In the genomic region with DNA sequence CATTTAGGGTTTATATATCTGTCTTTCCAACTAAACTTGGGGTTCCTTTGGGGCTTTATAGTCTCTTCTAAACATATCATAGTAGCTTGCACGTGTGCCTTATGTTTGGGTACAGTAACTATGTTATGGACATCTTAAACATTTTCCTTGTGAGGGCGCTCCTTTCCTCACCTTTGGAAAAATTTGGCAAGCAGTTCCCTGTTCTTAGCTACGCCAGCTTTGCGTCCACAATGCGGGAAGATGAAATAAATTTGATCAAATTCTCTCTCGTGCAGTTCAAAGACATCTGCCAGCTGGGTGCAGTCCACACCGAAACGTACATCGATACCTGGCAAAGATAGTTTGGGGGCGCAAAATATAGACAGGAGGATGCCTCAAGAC, we compare ENCODE assay signal across 6 cellular contexts. TPM values are rescaled to one million over a fixed set of nuclear protein-coding genes. Genes with fewer than 3 reads are reported as not detected.
DNase-seq lines count a peak whose midpoint lies in the region; ATAC-seq, FAIRE-seq and TF ChIP-seq lines count a peak whose summit lies in the region.

No MANE protein-coding gene starts in this region.

- no peaks in the 10 kb centered on the region for H3K27me3 Mint-ChIP-seq in natural killer cell (ENCODE audit: low read depth in 2 of 2)

- intact Hi-C loops in GM12878 (cut with micrococcal nuclease; ENCODE audit: unreplicated experiment) = loop anchor here (2.0 to 10.0 kb wide), 4 partner anchors 48 to 346 kb away; a partner anchor contains a TSS
- intact Hi-C loops in natural killer cell (cut with micrococcal nuclease) = loop anchor here (2.0 kb wide), 1 partner anchor 112 kb away; a partner anchor contains a TSS

- TF ChIP-seq CTCF in GM12864 (IDR thresholded peaks at IDR 0.05; ENCODE audit: low read depth, low read length, missing control alignments) = no peak
- no peak for TF ChIP-seq CTCF in GM12878 (IDR thresholded peaks at IDR 0.05 in 2 of 3, conservative IDR thresholded peaks at IDR 0.05 in 1 of 3; ENCODE audit: control insufficient read depth in 2 of 3, extremely low read depth in 1 of 3, insufficient read depth in 1 of 3, low read depth in 3 of 3, low read length in 3 of 3)
- TF ChIP-seq CTCF in natural killer cell (IDR thresholded peaks at IDR 0.05) = no peak

- no peak for TF ChIP-seq EP300 in GM12878 (IDR thresholded peaks at IDR 0.05; ENCODE audit: borderline replicate concordance in 1 of 2, control insufficient read depth in 1 of 2, low read depth in 2 of 2, low read length in 2 of 2)

- TF ChIP-seq RAD21 in GM12878 (IDR thresholded peaks at IDR 0.05; ENCODE audit: insufficient read depth, low read depth, low read length) = no peak

- H3K4me3 Mint-ChIP-seq in natural killer cell = peak overlapping the region; percentile 99

- peaks cover 12% of the 10 kb centered on the region for H3K79me2 ChIP-seq in GM12878 (ENCODE audit: control insufficient read depth, insufficient read depth, low read length)

- CTCF ChIA-PET in GM12878 (lab: Yijun Ruan, JAX) = interaction anchor here (0.7 to 2.6 kb wide), 5 partner anchors 8 to 401 kb away, joined by 3 to 11 read pairs (median 4); no protein-coding TSS in a partner anchor

- no peaks in the 10 kb centered on the region for H3K4me1 ChIP-seq in GM12878 (ENCODE audit: control insufficient read depth, insufficient read depth, low read length)

- POLR2A ChIA-PET in GM12878 (lab: Charles Lee) = interaction anchor here (1.0 to 1.1 kb wide), 2 partner anchors 47 to 49 kb away, joined by 3 read pairs; no protein-coding TSS in a partner anchor

- H3K4me3 ChIP-seq in GM12864 (ENCODE audit: low read depth, low read length) = peak overlapping the region; percentile 63
- H3K4me3 ChIP-seq in GM12878 = peak overlapping the region; percentile 94

- no TSS peak for BruUV-seq in GM12878 (replicated peaks; lab: Mats Ljungman, UMichigan)

- H3K4me2 ChIP-seq in GM12878 (ENCODE audit: control insufficient read depth, insufficient read depth) = peak overlapping the region; percentile 81

- peak; percentile 18 for ATAC-seq in HG03135 (IDR thresholded peaks at IDR 0.05; ENCODE audit: unreplicated experiment)
- ATAC-seq in GM12878 = peak; percentile 29
- ATAC-seq in natural killer cell = peak in 1 of 3 donors; percentile 0

- H3K36me3 Mint-ChIP-seq in natural killer cell = no peaks in the 10 kb centered on the region

- no peaks in the 10 kb centered on the region; a peak in 1 of 4 replicates for H3K36me3 ChIP-seq in GM12878 (ENCODE audit: control insufficient read depth in 2 of 2, insufficient read depth in 2 of 2, low read length in 1 of 2)

- FAIRE-seq in GM12878 (lab: Jason Lieb, UNC) (no peak), RCC 7860 (lab: Jason Lieb, UNC) (no peak)

- peaks cover 19 to 24% of the 10 kb centered on the region in 2 donors for H3K4me1 Mint-ChIP-seq in natural killer cell

- peak overlapping the region; percentile 76 for H3K9ac ChIP-seq in GM12878 (ENCODE audit: control insufficient read depth, insufficient read depth, low read length)

- H3K9me3 Mint-ChIP-seq in natural killer cell = no peaks in the 10 kb centered on the region

- in situ Hi-C loops in GM12878 (cut with MboI) (loop anchor here (5.0 kb wide), 1 partner anchor 209 kb away; a partner anchor contains a TSS), G401 (cut with HindIII; ENCODE audit: low sequenced_read_pairs) (no loop called here)

- no peak for DNase-seq in GM12864 (ENCODE audit: low read depth)
- DNase-seq in GM12878 (ENCODE audit: low read depth, low spot score) = no peak
- no peak for DNase-seq in natural killer cell
- DNase-seq in G401 (ENCODE audit: low spot score) = no peak
- no peak for DNase-seq in RCC 7860 (ENCODE audit: low spot score)

- peak overlapping the region; percentile 98 to 100 for H3K27ac Mint-ChIP-seq in natural killer cell

- no peaks in the 10 kb centered on the region for H3K27me3 ChIP-seq in GM12878 (replicated peaks in 1 of 2; ENCODE audit: control insufficient read depth in 2 of 2, insufficient read depth in 2 of 2, low read length in 1 of 2)

- peak overlapping the region; percentile 85 for H3K27ac ChIP-seq in GM12878 (ENCODE audit: control insufficient read depth, insufficient read depth)

- SMC1A ChIA-PET in GM12878 (lab: Charles Lee; ENCODE audit: uncharacterized antibody, unreplicated experiment) = interaction anchor here (0.5 to 1.4 kb wide), 3 partner anchors 53 to 500 kb away, joined by 3 to 4 read pairs (median 4); no protein-coding TSS in a partner anchor

- H4K20me1 ChIP-seq in GM12878 (ENCODE audit: control insufficient read depth, insufficient read depth) = no peaks in the 10 kb centered on the region

- no peak for TF ChIP-seq POLR2A in GM12878 (IDR thresholded peaks at IDR 0.05; ENCODE audit: low read depth, low read length)

- 0% methylated on average over 10 of the region's 10 CpGs for WGBS in GM12878 (ENCODE audit: insufficient coverage, insufficient replicate concordance, low lambda C conversion rate, missing lambda C conversion rate)

- peak overlapping the region; percentile 97 for H2AFZ ChIP-seq in GM12878 (ENCODE audit: control insufficient read depth, low read depth, low read length)

- no peaks in the 10 kb centered on the region for H3K9me3 ChIP-seq in GM12878 (replicated peaks; ENCODE audit: control insufficient read depth, insufficient read depth, low read length)

- RAD21 ChIA-PET in GM12878 (lab: Charles Lee; ENCODE audit: unreplicated experiment) = interaction anchor here (2.1 kb wide), 1 partner anchor 49 kb away, joined by 8 read pairs; no protein-coding TSS in a partner anchor

RNA-seq across cellular contexts. Expression of a gene that starts 0.6 kb away (rescaled TPM):
- 6.6 and 6.9 TPM in 2 replicates for total RNA-seq in GM12878 (2013; cell fraction: nucleolus; rRNA removed)
- 9.1 and 9.3 TPM in 2 replicates for total RNA-seq in GM12878 (2014; rRNA removed)
- 9.7 and 10.6 TPM in 2 replicates for total RNA-seq in GM12878 (2014; rRNA removed; fragmentation: Illumina TruSeq; extraction: Trizol)
- total RNA-seq in GM12878 (2021) = 6.8 and 7.4 TPM in 2 replicates
- polyA plus RNA-seq in GM12878 (2011; ENCODE audit: low read depth) = 3.3 TPM
- polyA plus RNA-seq in GM12878 (2011; rRNA removed) = 10.3 and 11.7 TPM in 2 replicates
- polyA plus RNA-seq in GM12878 (2011; cell fraction: cytosol; rRNA removed) = 6.2 and 6.6 TPM in 2 replicates
- 7.6 and 7.8 TPM in 2 replicates for polyA plus RNA-seq in GM12878 (2011; cell fraction: nucleus; rRNA removed)
- 4.2 and 4.3 TPM in 2 replicates for polyA plus RNA-seq in GM12878 (2012)
- 8.0 and 8.7 TPM in 2 replicates for polyA plus RNA-seq in GM12878 (2014; fragmentation: Illumina TruSeq; extraction: Trizol)
- 10 to 100 TPM in 1 of 2 experiments, 1 to 10 TPM in 1; 8.6 to 13.3 TPM for polyA plus RNA-seq in GM12878 (2014; fragmentation: Nextera tagmentation; extraction: Ambion mirVana)
- 7.3 and 7.5 TPM in 2 replicates for polyA plus RNA-seq in GM12878 (2014; rRNA removed)
- polyA plus RNA-seq in GM12878 (2016; fragmentation: Nextera tagmentation; extraction: Ambion mirVana) = 10 to 100 TPM; 10.8 to 11.5 TPM
- 9.9 and 11.0 TPM in 2 replicates for polyA minus RNA-seq in GM12878 (2011; rRNA and poly(A)+ RNA removed)
- 3.9 and 4.0 TPM in 2 replicates for polyA minus RNA-seq in GM12878 (2011; cell fraction: cytosol; rRNA and poly(A)+ RNA removed)
- 4.1 and 6.9 TPM in 2 replicates for polyA minus RNA-seq in GM12878 (2011; cell fraction: nucleus; rRNA and poly(A)+ RNA removed)
- total RNA-seq in natural killer cell = 1 to 10 TPM; 2.0 to 4.0 (median 3.3) TPM
- 0.68 and 3.0 TPM in 2 replicates for total RNA-seq in G401 (2014; rRNA removed; shearing (Covaris generic))

RNA-seq across cellular contexts. Expression of a gene that starts 1.0 kb away (rescaled TPM):
- 11.4 and 14.3 TPM in 2 replicates for total RNA-seq in GM12878 (2013; cell fraction: nucleolus; rRNA removed)
- 36.0 and 39.7 TPM in 2 replicates for total RNA-seq in GM12878 (2014; rRNA removed)
- 54.2 and 62.3 TPM in 2 replicates for total RNA-seq in GM12878 (2014; rRNA removed; fragmentation: Illumina TruSeq; extraction: Trizol)
- total RNA-seq in GM12878 (2021) = 32.5 and 35.7 TPM in 2 replicates
- 17.5 TPM for polyA plus RNA-seq in GM12878 (2011; ENCODE audit: low read depth)
- polyA plus RNA-seq in GM12878 (2011; rRNA removed) = 78.1 and 97.3 TPM in 2 replicates
- 56.2 and 59.8 TPM in 2 replicates for polyA plus RNA-seq in GM12878 (2011; cell fraction: cytosol; rRNA removed)
- polyA plus RNA-seq in GM12878 (2011; cell fraction: nucleus; rRNA removed) = 24.0 and 25.1 TPM in 2 replicates
- polyA plus RNA-seq in GM12878 (2012) = 60.7 and 66.4 TPM in 2 replicates
- 84.4 and 108 TPM in 2 replicates for polyA plus RNA-seq in GM12878 (2014; fragmentation: Illumina TruSeq; extraction: Trizol)
- 10 to 100 TPM; 72.7 to 83.7 TPM for polyA plus RNA-seq in GM12878 (2014; fragmentation: Nextera tagmentation; extraction: Ambion mirVana)
- 53.2 and 65.9 TPM in 2 replicates for polyA plus RNA-seq in GM12878 (2014; rRNA removed)
- polyA plus RNA-seq in GM12878 (2016; fragmentation: Nextera tagmentation; extraction: Ambion mirVana) = 10 to 100 TPM; 60.7 to 61.8 TPM
- polyA minus RNA-seq in GM12878 (2011; rRNA and poly(A)+ RNA removed) = 31.2 and 54.1 TPM in 2 replicates
- polyA minus RNA-seq in GM12878 (2011; cell fraction: cytosol; rRNA and poly(A)+ RNA removed) = 5.2 and 6.7 TPM in 2 replicates
- polyA minus RNA-seq in GM12878 (2011; cell fraction: nucleus; rRNA and poly(A)+ RNA removed) = 5.5 and 6.0 TPM in 2 replicates
- total RNA-seq in natural killer cell = 1 to 10 TPM; 5.9 to 9.2 (median 7.6) TPM
- total RNA-seq in G401 (2014; rRNA removed; shearing (Covaris generic)) = 41.0 and 66.8 TPM in 2 replicates

RNA-seq across cellular contexts. Expression of a gene that starts 7.0 kb away (rescaled TPM):
- total RNA-seq in GM12878 (2013; cell fraction: nucleolus; rRNA removed) = 77.6 and 84.0 TPM in 2 replicates
- total RNA-seq in GM12878 (2014; rRNA removed) = 26.8 and 31.0 TPM in 2 replicates
- 25.4 and 27.4 TPM in 2 replicates for total RNA-seq in GM12878 (2014; rRNA removed; fragmentation: Illumina TruSeq; extraction: Trizol)
- total RNA-seq in GM12878 (2021) = 22.5 and 22.7 TPM in 2 replicates
- 22.7 TPM for polyA plus RNA-seq in GM12878 (2011; ENCODE audit: low read depth)
- polyA plus RNA-seq in GM12878 (2011; rRNA removed) = 41.6 and 44.5 TPM in 2 replicates
- polyA plus RNA-seq in GM12878 (2011; cell fraction: cytosol; rRNA removed) = 34.1 and 41.8 TPM in 2 replicates
- polyA plus RNA-seq in GM12878 (2011; cell fraction: nucleus; rRNA removed) = 53.3 and 73.5 TPM in 2 replicates
- polyA plus RNA-seq in GM12878 (2012) = 27.5 and 27.8 TPM in 2 replicates
- 33.4 and 40.3 TPM in 2 replicates for polyA plus RNA-seq in GM12878 (2014; fragmentation: Illumina TruSeq; extraction: Trizol)
- 10 to 100 TPM; 10.8 to 22.1 TPM for polyA plus RNA-seq in GM12878 (2014; fragmentation: Nextera tagmentation; extraction: Ambion mirVana)
- polyA plus RNA-seq in GM12878 (2014; rRNA removed) = 20.3 and 23.5 TPM in 2 replicates
- polyA plus RNA-seq in GM12878 (2016; fragmentation: Nextera tagmentation; extraction: Ambion mirVana) = 10 to 100 TPM; 25.4 to 25.6 TPM
- 52.8 and 58.2 TPM in 2 replicates for polyA minus RNA-seq in GM12878 (2011; rRNA and poly(A)+ RNA removed)
- polyA minus RNA-seq in GM12878 (2011; cell fraction: cytosol; rRNA and poly(A)+ RNA removed) = 14.6 and 20.1 TPM in 2 replicates
- 37.0 and 51.2 TPM in 2 replicates for polyA minus RNA-seq in GM12878 (2011; cell fraction: nucleus; rRNA and poly(A)+ RNA removed)
- total RNA-seq in natural killer cell = 10 to 100 TPM; 30.6 to 37.1 (median 35.4) TPM
- total RNA-seq in G401 (2014; rRNA removed; shearing (Covaris generic)) = 55.8 and 71.4 TPM in 2 replicates

RNA-seq across cellular contexts. Expression of a gene that starts 33.2 kb away (rescaled TPM):
- total RNA-seq in GM12878 (2013; cell fraction: nucleolus; rRNA removed) = not detected in 2 replicates
- total RNA-seq in GM12878 (2014; rRNA removed) = not detected in 2 replicates
- total RNA-seq in GM12878 (2014; rRNA removed; fragmentation: Illumina TruSeq; extraction: Trizol) = not detected in 2 replicates
- total RNA-seq in GM12878 (2021) = not detected in 2 replicates
- not detected for polyA plus RNA-seq in GM12878 (2011; ENCODE audit: low read depth)
- polyA plus RNA-seq in GM12878 (2011; rRNA removed) = not detected in 2 replicates
- polyA plus RNA-seq in GM12878 (2011; cell fraction: cytosol; rRNA removed) = not detected in 2 replicates
- polyA plus RNA-seq in GM12878 (2011; cell fraction: nucleus; rRNA removed) = not detected in 2 replicates
- polyA plus RNA-seq in GM12878 (2012) = 0.27 TPM in 1 of 2 replicates, not detected in the other
- polyA plus RNA-seq in GM12878 (2014; fragmentation: Illumina TruSeq; extraction: Trizol) = not detected in 2 replicates
- not detected for polyA plus RNA-seq in GM12878 (2014; fragmentation: Nextera tagmentation; extraction: Ambion mirVana)
- polyA plus RNA-seq in GM12878 (2014; rRNA removed) = not detected in 2 replicates
- 1 to 10 TPM in 1 of 2 experiments, under 1 TPM in 1; 0.72 to 1.0 TPM for polyA plus RNA-seq in GM12878 (2016; fragmentation: Nextera tagmentation; extraction: Ambion mirVana)
- polyA minus RNA-seq in GM12878 (2011; rRNA and poly(A)+ RNA removed) = not detected in 2 replicates
- not detected in 2 replicates for polyA minus RNA-seq in GM12878 (2011; cell fraction: cytosol; rRNA and poly(A)+ RNA removed)
- not detected in 2 replicates for polyA minus RNA-seq in GM12878 (2011; cell fraction: nucleus; rRNA and poly(A)+ RNA removed)
- not detected for total RNA-seq in natural killer cell
- 153 and 175 TPM in 2 replicates for total RNA-seq in G401 (2014; rRNA removed; shearing (Covaris generic))

RNA-seq across cellular contexts. Expression of a gene that starts 34.2 kb away (rescaled TPM):
- total RNA-seq in GM12878 (2013; cell fraction: nucleolus; rRNA removed) = not detected in 2 replicates
- total RNA-seq in GM12878 (2014; rRNA removed) (not detected in 2 replicates), GM12878 (2014; rRNA removed; fragmentation: Illumina TruSeq; extraction: Trizol) (not detected in 2 replicates), GM12878 (2021) (not detected in 2 replicates), natural killer cell (not detected)
- polyA plus RNA-seq in GM12878 (2011; ENCODE audit: low read depth) = not detected
- polyA plus RNA-seq in GM12878 (2011; rRNA removed) (0.10 TPM in 1 of 2 replicates, not detected in the other), GM12878 (2014; fragmentation: Illumina TruSeq; extraction: Trizol) (not detected in 2 replicates), GM12878 (2014; fragmentation: Nextera tagmentation; extraction: Ambion mirVana) (not detected), GM12878 (2014; rRNA removed) (not detected in 2 replicates), GM12878 (2016; fragmentation: Nextera tagmentation; extraction: Ambion mirVana) (not detected)
- polyA plus RNA-seq in GM12878 (2011; cell fraction: cytosol; rRNA removed) = not detected in 2 replicates
- 0.10 and 0.12 TPM in 2 replicates for polyA plus RNA-seq in GM12878 (2011; cell fraction: nucleus; rRNA removed)
- polyA plus RNA-seq in GM12878 (2012) = not detected in 2 replicates
- polyA minus RNA-seq in GM12878 (2011; rRNA and poly(A)+ RNA removed) = not detected in 2 replicates
- not detected in 2 replicates for polyA minus RNA-seq in GM12878 (2011; cell fraction: cytosol; rRNA and poly(A)+ RNA removed)
- not detected in 2 replicates for polyA minus RNA-seq in GM12878 (2011; cell fraction: nucleus; rRNA and poly(A)+ RNA removed)
- 11.7 and 30.6 TPM in 2 replicates for total RNA-seq in G401 (2014; rRNA removed; shearing (Covaris generic))
